In genomic region chr7:43669286-43670081, GRCh38 we compare ENCODE assay signal across 11 cellular contexts. TPM values are rescaled to one million over a fixed set of nuclear protein-coding genes. Genes with fewer than 3 reads are reported as not detected.
DNase-seq lines count a peak whose midpoint lies in the region; ATAC-seq and TF ChIP-seq lines count a peak whose summit lies in the region.
"Had no signal": no experiment of that assay in that cellular context is flagged by ENCODE, and none has a peak within 500 bp of the region (broad histone marks: within the 10 kb centered on the region; RNA-seq: fewer than 3 reads in every experiment).

No MANE protein-coding gene starts in this region.

- no peak for TF ChIP-seq CTCF in CD4-positive, alpha-beta T cell (IDR thresholded peaks at IDR 0.05)
- TF ChIP-seq CTCF in RWPE2 (IDR thresholded peaks at IDR 0.05; ENCODE audit: poor library complexity, severe bottlenecking): no peak

- no peaks in the 10 kb centered on the region for H3K27me3 Mint-ChIP-seq in CD4-positive, alpha-beta T cell
- H3K27me3 Mint-ChIP-seq in naive B cell: no peaks in the 10 kb centered on the region
- H3K27me3 Mint-ChIP-seq: brain had no signal

- CTCF ChIA-PET in CD4-positive, alpha-beta T cell (lab: Charles Lee): interaction anchor here (0.6 to 7.4 kb wide), 6 partner anchors 9 to 87 kb away, joined by 3 to 46 read pairs (median 3); partner anchors contain the start of gene STK17A

- peaks cover 72% of the 10 kb centered on the region for H3K36me3 Mint-ChIP-seq in CD4-positive, alpha-beta T cell (ENCODE audit: low read depth)
- peaks cover 43 to 51% of the 10 kb centered on the region in 2 donors for H3K36me3 Mint-ChIP-seq in naive B cell

- ATAC-seq in CD4-positive, alpha-beta T cell (ENCODE audit: poor library complexity): peak; percentile 82
- ATAC-seq in RWPE2 (ENCODE audit: low read depth) (peak; percentile 38; the same call in 1 of the 3 replicates), naive B cell (ENCODE audit: low read depth in 2 of 2) (peak; percentile 61 to 83)

- POLR2A ChIA-PET in CD4-positive, alpha-beta T cell (lab: Charles Lee): interaction anchor here (0.7 to 2.6 kb wide), 12 partner anchors 10 to 87 kb away, joined by 3 to 17 read pairs (median 4); partner anchors contain the start of gene STK17A

- H3K27me3 ChIP-seq in CD4-positive, alpha-beta T cell (ENCODE audit: control insufficient read depth, insufficient read depth, low read length): no peaks in the 10 kb centered on the region
- H3K27me3 ChIP-seq in RWPE2 (ENCODE audit: insufficient read depth, poor library complexity, severe bottlenecking): no peaks in the 10 kb centered on the region

- H3K4me1 Mint-ChIP-seq in CD4-positive, alpha-beta T cell (ENCODE audit: low read depth): peaks cover 88% of the 10 kb centered on the region
- H3K4me1 Mint-ChIP-seq in naive B cell: peaks cover 40 to 67% (median 60%) of the 10 kb centered on the region in 3 donors

- no peak overlapping the region for H3K4me3 ChIP-seq in RWPE2 (ENCODE audit: severe bottlenecking)
- H3K4me3 ChIP-seq: lung had no signal

- H3K4me1 ChIP-seq in RWPE2 (ENCODE audit: insufficient read depth, poor library complexity, severe bottlenecking): peaks cover 44% of the 10 kb centered on the region

- peaks cover 16% of the 10 kb centered on the region for H3K36me3 ChIP-seq in RWPE2 (ENCODE audit: low read depth)

- peak overlapping the region; percentile 82 for H3K4me3 Mint-ChIP-seq in CD4-positive, alpha-beta T cell
- peak overlapping the region in 5 of 8 donors; percentile 14 to 76 (median 56) for H3K4me3 Mint-ChIP-seq in naive B cell
- H3K4me3 Mint-ChIP-seq: brain had no signal

- peak overlapping the region; percentile 86 for H3K27ac Mint-ChIP-seq in CD4-positive, alpha-beta T cell
- H3K27ac Mint-ChIP-seq in naive B cell: peak overlapping the region in 5 of 6 donors; percentile 56 to 94 (median 80)
- H3K27ac Mint-ChIP-seq: brain had no signal

- H3K9me3 ChIP-seq in CD4-positive, alpha-beta T cell (ENCODE audit: control insufficient read depth, low read length): peaks cover 6% of the 10 kb centered on the region
- peaks cover 9% of the 10 kb centered on the region for H3K9me3 ChIP-seq in RWPE2 (ENCODE audit: severe bottlenecking)

- DNase-seq in CD4-positive, alpha-beta T cell: peak; percentile 42 to 77 (median 54)
- DNase-seq in RWPE2 (ENCODE audit: low spot score) (no peak), naive B cell (peak; percentile 32), GDM1 (lab: John Stamatoyannopoulos, UW) (no peak), erythroblast (lab: John Stamatoyannopoulos, UW) (no peak), HuH-7.5 (ENCODE audit: low spot score) (no peak), hepatic stellate cell (ENCODE audit: low spot score) (no peak)
- peak; percentile 50 for DNase-seq in activated effector memory CD4-positive, alpha-beta T cell treated with Interleukin-2 at 50 U/mL for 16 hours
- DNase-seq: NCI-H146 had no signal

- H3K27ac ChIP-seq in CD4-positive, alpha-beta T cell (ENCODE audit: low read depth, low read length): no peak overlapping the region
- H3K27ac ChIP-seq in RWPE2 (ENCODE audit: poor library complexity, severe bottlenecking): peak overlapping the region; percentile 23

- H3K9me3 Mint-ChIP-seq in CD4-positive, alpha-beta T cell: peaks cover 9% of the 10 kb centered on the region
- H3K9me3 Mint-ChIP-seq in naive B cell: peaks cover 0 to 86% (median 61%) of the 10 kb centered on the region in 7 donors

- TF ChIP-seq POLR2A in erythroblast (IDR thresholded peaks at IDR 0.05; ENCODE audit: low read length): no peak

- intact Hi-C loops in CD4-positive, alpha-beta T cell (cut with DNase I, micrococcal nuclease): loop anchor here in 1 of 2 experiments (1.0 to 5.0 kb wide), 2 partner anchors 21 to 42 kb away; no protein-coding TSS in a partner anchor

RNA-seq across cellular contexts. Expression of gene COA1, which starts 59.8 kb away (rescaled TPM):
- total RNA-seq in CD4-positive, alpha-beta T cell: 10 to 100 TPM; 78.9 to 80.7 TPM
- polyA plus RNA-seq in naive B cell (ENCODE audit: low read depth in 6 of 6): 100 to 1,000 TPM in 5 of 6 donors, 10 to 100 TPM in 1; 96.6 to 146 (median 107) TPM

Comparison
In these comparisons a context has a peak if more than half of its experiments do, and no peak if none do; other contexts are left out.
1. DNase-seq: peak in CD4-positive, alpha-beta T cell (10 of 10), activated effector memory CD4-positive, alpha-beta T cell treated with Interleukin-2 at 50 U/mL for 16 hours (single experiment) and naive B cell (single experiment); none in RWPE2 (single experiment), GDM1 (single experiment), erythroblast (0 of 2), HuH-7.5 (single experiment) and hepatic stellate cell (single experiment).
2. Peak in every context shown above with its lines, with median percentiles within 50 percentile points of each other: ATAC-seq.